Comparison of ENCODE assay signal across 13 cellular contexts in genomic region chr4:86556791-86557415, GRCh38. TPM values are rescaled to one million over a fixed set of nuclear protein-coding genes. Genes with fewer than 3 reads are reported as not detected.
DNase-seq lines count a peak whose midpoint lies in the region; ATAC-seq, FAIRE-seq and TF ChIP-seq lines count a peak whose summit lies in the region.
"Had no signal": no experiment of that assay in that cellular context is flagged by ENCODE, and none has a peak within 500 bp of the region (broad histone marks: within the 10 kb centered on the region; RNA-seq: fewer than 3 reads in every experiment).

No MANE protein-coding gene starts in this region.

- no peaks in the 10 kb centered on the region for H3F3A ChIP-seq in smooth muscle cell (ENCODE audit: low read depth)

- ATAC-seq in HG03432 (IDR thresholded peaks at IDR 0.05; ENCODE audit: unreplicated experiment) (peak; percentile 47), GM21825 (IDR thresholded peaks at IDR 0.05; ENCODE audit: unreplicated experiment) (no peak)
- ATAC-seq: K562 had no signal

- no peak for FAIRE-seq in urothelium cell line (lab: Jason Lieb, UNC)
- FAIRE-seq: K562 had no signal

- H3K9ac ChIP-seq in smooth muscle cell (ENCODE audit: low read depth): no peak overlapping the region
- H3K9ac ChIP-seq: parathyroid adenoma had no signal

- peak; percentile 3 for DNase-seq in NCI-H1105 treated with DMSO at 0.1 percent for 48 hours (lab: John Stamatoyannopoulos, UW)
- no peak for DNase-seq in NCI-H1105 (lab: John Stamatoyannopoulos, UW)
- DNase-seq in brain microvascular endothelial cell: no peak
- no peak for DNase-seq in smooth muscle cell (lab: John Stamatoyannopoulos, UW; ENCODE audit: unreplicated experiment)
- no peak for DNase-seq in HUDEP-2 (lab: John Stamatoyannopoulos, UW; ENCODE audit: unreplicated experiment in 76 of 76)
- DNase-seq in urothelium cell line (ENCODE audit: low spot score): no peak
- DNase-seq: glutamatergic neuron, SHP77 had no signal

- in situ Hi-C loops in brain microvascular endothelial cell (cut with HindIII; ENCODE audit: low pct_ligation_motif_present, low sequenced_read_pairs): no loop called here

- peaks cover 24% of the 10 kb centered on the region for H3K4me1 ChIP-seq in smooth muscle cell (ENCODE audit: low read depth)
- H3K4me1 ChIP-seq: parathyroid adenoma had no signal

- no peaks in the 10 kb centered on the region for H4K20me1 ChIP-seq in smooth muscle cell (ENCODE audit: low read depth)

- no peaks in the 10 kb centered on the region for H3K79me2 ChIP-seq in smooth muscle cell (ENCODE audit: low read depth)

- peak overlapping the region; percentile 62 for H3K4me2 ChIP-seq in smooth muscle cell

- H3K36me3 ChIP-seq in brain microvascular endothelial cell (replicated peaks) (no peaks in the 10 kb centered on the region), smooth muscle cell (ENCODE audit: low read depth) (no peaks in the 10 kb centered on the region)

- H3K9me3 ChIP-seq in smooth muscle cell (replicated peaks; ENCODE audit: low read depth): no peaks in the 10 kb centered on the region

- H2AFZ ChIP-seq in smooth muscle cell (ENCODE audit: low read depth): peak overlapping the region; percentile 28
- H2AFZ ChIP-seq: parathyroid adenoma had no signal

- H3K27me3 ChIP-seq in brain microvascular endothelial cell (replicated peaks): no peaks in the 10 kb centered on the region
- H3K27me3 ChIP-seq in smooth muscle cell (ENCODE audit: low read depth): no peaks in the 10 kb centered on the region

- no peak overlapping the region for H3K4me3 ChIP-seq in brain microvascular endothelial cell (ENCODE audit: low read depth, low read length)
- H3K4me3 ChIP-seq in smooth muscle cell: no peak overlapping the region
- H3K4me3 ChIP-seq: K562 had no signal

- TF ChIP-seq CTCF in brain microvascular endothelial cell (IDR thresholded peaks at IDR 0.05; ENCODE audit: low read depth, low read length, missing control alignments): no peak
- TF ChIP-seq CTCF in smooth muscle cell (IDR thresholded peaks at IDR 0.05; ENCODE audit: borderline replicate concordance, insufficient read depth, poor library complexity, severe bottlenecking): no peak

- H3K27ac ChIP-seq in brain microvascular endothelial cell: peak overlapping the region; percentile 62
- H3K27ac ChIP-seq in smooth muscle cell (ENCODE audit: low read depth): peak overlapping the region; percentile 50
- H3K27ac ChIP-seq: 22Rv1, parathyroid adenoma had no signal

RNA-seq across cellular contexts. Expression of gene PTPN13, which starts 37.2 kb away (rescaled TPM):
- 52.9 and 62.2 TPM in 2 replicates for total RNA-seq in smooth muscle cell
- polyA plus RNA-seq in smooth muscle cell: 13.8 and 14.9 TPM in 2 replicates
- polyA plus RNA-seq: K562 had no signal
